Comparison of ENCODE assay signal across 8 cellular contexts in genomic region chr2:111452208-111452607, GRCh38.
DNase-seq lines count a peak whose midpoint lies in the region; ATAC-seq, FAIRE-seq and TF ChIP-seq lines count a peak whose summit lies in the region.
"Not testable (repeated sequence)": the region's sequence is repeated elsewhere in the genome, so short reads cannot be mapped to it uniquely, and the experiment has no call there.

No MANE protein-coding gene starts in this region.

- not testable (repeated sequence) for H3K27me3 ChIP-seq in left ventricle myocardium inferior (ENCODE audit: low read depth)

- ATAC-seq in GM21367 (IDR thresholded peaks at IDR 0.05; ENCODE audit: unreplicated experiment) (peak; percentile 51), HG02642 (IDR thresholded peaks at IDR 0.05; ENCODE audit: poor library complexity, unreplicated experiment) (peak; percentile 78), HG03432 (IDR thresholded peaks at IDR 0.05; ENCODE audit: unreplicated experiment) (peak; percentile 64)
- peak; percentile 75 for ATAC-seq in activated naive CD8-positive, alpha-beta T cell treated with anti-CD3 and anti-CD28 coated beads, Interleukin-2, amount 50 U/mL, for 24 hours
- peak; percentile 91 to 92 for ATAC-seq in stimulated activated naive B cell treated with anti-CD40 and anti-IgM and Interleukin-4, amounts not matched to agents 10 μg/mL and 1 μg/mL and 100 μg/mL, for 72 hours (replicated peaks)

- H3K4me3 ChIP-seq in left ventricle myocardium inferior: peak overlapping the region; percentile 48

- H3K4me1 Mint-ChIP-seq in T-helper 1 cell treated with Interleukin-12 subunit alpha and Interleukin-12 subunit beta and Interleukin-4 antibody, amounts not matched to agents 30 μg/mL and 1 μg/mL, for 36 hours (ENCODE audit: low read depth): peaks cover 13% of the 10 kb centered on the region
- not testable (repeated sequence) for H3K4me1 Mint-ChIP-seq in activated naive CD8-positive, alpha-beta T cell treated with anti-CD3 and anti-CD28 coated beads, Interleukin-2, amount 50 U/mL, for 24 hours; stimulated activated naive B cell treated with anti-CD40 and anti-IgM and Interleukin-4, amounts not matched to agents 10 μg/mL and 1 μg/mL and 100 μg/mL, for 72 hours

- peak overlapping the region; percentile 47 for H3K27ac ChIP-seq in left ventricle myocardium inferior (replicated peaks)

- FAIRE-seq in GM18507 (lab: Jason Lieb, UNC): peak; percentile 69

- H3K9me3 Mint-ChIP-seq in T-helper 1 cell treated with Interleukin-12 subunit alpha and Interleukin-12 subunit beta and Interleukin-4 antibody, amounts not matched to agents 30 μg/mL and 1 μg/mL, for 36 hours; activated naive CD8-positive, alpha-beta T cell treated with anti-CD3 and anti-CD28 coated beads, Interleukin-2, amount 50 U/mL, for 24 hours; stimulated activated naive B cell treated with anti-CD40 and anti-IgM and Interleukin-4, amounts not matched to agents 10 μg/mL and 1 μg/mL and 100 μg/mL, for 72 hours: not testable (repeated sequence)

- not testable (repeated sequence) for DNase-seq in GM18507 (ENCODE audit: extremely low spot score, insufficient read length, low read depth); activated naive CD8-positive, alpha-beta T cell treated with anti-CD3 and anti-CD28 coated beads, Interleukin-2, amount 50 U/mL, for 24 hours; left ventricle myocardium inferior
- DNase-seq in stimulated activated naive B cell treated with anti-CD40 and anti-IgM and Interleukin-4, amounts not matched to agents 10 μg/mL and 1 μg/mL and 100 μg/mL, for 72 hours: peak; percentile 62

- not testable (repeated sequence) for H3K36me3 Mint-ChIP-seq in T-helper 1 cell treated with Interleukin-12 subunit alpha and Interleukin-12 subunit beta and Interleukin-4 antibody, amounts not matched to agents 30 μg/mL and 1 μg/mL, for 36 hours (ENCODE audit: low read depth); activated naive CD8-positive, alpha-beta T cell treated with anti-CD3 and anti-CD28 coated beads, Interleukin-2, amount 50 U/mL, for 24 hours (ENCODE audit: low read depth); stimulated activated naive B cell treated with anti-CD40 and anti-IgM and Interleukin-4, amounts not matched to agents 10 μg/mL and 1 μg/mL and 100 μg/mL, for 72 hours

- intact Hi-C loops in left ventricle myocardium inferior (cut with micrococcal nuclease): not testable (repeated sequence)

- not testable (repeated sequence) for H3K4me1 ChIP-seq in left ventricle myocardium inferior

- peak overlapping the region; percentile 55 for H3K27ac Mint-ChIP-seq in T-helper 1 cell treated with Interleukin-12 subunit alpha and Interleukin-12 subunit beta and Interleukin-4 antibody, amounts not matched to agents 30 μg/mL and 1 μg/mL, for 36 hours
- peak overlapping the region; percentile 77 for H3K27ac Mint-ChIP-seq in activated naive CD8-positive, alpha-beta T cell treated with anti-CD3 and anti-CD28 coated beads, Interleukin-2, amount 50 U/mL, for 24 hours
- peak overlapping the region; percentile 20 for H3K27ac Mint-ChIP-seq in stimulated activated naive B cell treated with anti-CD40 and anti-IgM and Interleukin-4, amounts not matched to agents 10 μg/mL and 1 μg/mL and 100 μg/mL, for 72 hours

- not testable (repeated sequence) for H3K36me3 ChIP-seq in left ventricle myocardium inferior

- H3K4me3 Mint-ChIP-seq in T-helper 1 cell treated with Interleukin-12 subunit alpha and Interleukin-12 subunit beta and Interleukin-4 antibody, amounts not matched to agents 30 μg/mL and 1 μg/mL, for 36 hours: peak overlapping the region; percentile 31
- peak overlapping the region; percentile 32 for H3K4me3 Mint-ChIP-seq in activated naive CD8-positive, alpha-beta T cell treated with anti-CD3 and anti-CD28 coated beads, Interleukin-2, amount 50 U/mL, for 24 hours
- not testable (repeated sequence) for H3K4me3 Mint-ChIP-seq in stimulated activated naive B cell treated with anti-CD40 and anti-IgM and Interleukin-4, amounts not matched to agents 10 μg/mL and 1 μg/mL and 100 μg/mL, for 72 hours

- H3K27me3 Mint-ChIP-seq in T-helper 1 cell treated with Interleukin-12 subunit alpha and Interleukin-12 subunit beta and Interleukin-4 antibody, amounts not matched to agents 30 μg/mL and 1 μg/mL, for 36 hours (ENCODE audit: low read depth); activated naive CD8-positive, alpha-beta T cell treated with anti-CD3 and anti-CD28 coated beads, Interleukin-2, amount 50 U/mL, for 24 hours; stimulated activated naive B cell treated with anti-CD40 and anti-IgM and Interleukin-4, amounts not matched to agents 10 μg/mL and 1 μg/mL and 100 μg/mL, for 72 hours: not testable (repeated sequence)

- not testable (repeated sequence) for TF ChIP-seq CTCF in left ventricle myocardium inferior (IDR thresholded peaks at IDR 0.05; ENCODE audit: borderline replicate concordance)

- not testable (repeated sequence) for H3K9me3 ChIP-seq in left ventricle myocardium inferior (replicated peaks)

Comparison
In these comparisons a context has a peak if more than half of its experiments do, and no peak if none do; other contexts are left out.
1. H3K27ac Mint-ChIP-seq: peak in every context shown above with its lines; median percentile 77 in activated naive CD8-positive, alpha-beta T cell treated with anti-CD3 and anti-CD28 coated beads, Interleukin-2, amount 50 U/mL, for 24 hours; 55 in T-helper 1 cell treated with Interleukin-12 subunit alpha and Interleukin-12 subunit beta and Interleukin-4 antibody, amounts not matched to agents 30 μg/mL and 1 μg/mL, for 36 hours; 20 in stimulated activated naive B cell treated with anti-CD40 and anti-IgM and Interleukin-4, amounts not matched to agents 10 μg/mL and 1 μg/mL and 100 μg/mL, for 72 hours.